ENCODE assay signal across 9 cellular contexts in the genomic region with DNA sequence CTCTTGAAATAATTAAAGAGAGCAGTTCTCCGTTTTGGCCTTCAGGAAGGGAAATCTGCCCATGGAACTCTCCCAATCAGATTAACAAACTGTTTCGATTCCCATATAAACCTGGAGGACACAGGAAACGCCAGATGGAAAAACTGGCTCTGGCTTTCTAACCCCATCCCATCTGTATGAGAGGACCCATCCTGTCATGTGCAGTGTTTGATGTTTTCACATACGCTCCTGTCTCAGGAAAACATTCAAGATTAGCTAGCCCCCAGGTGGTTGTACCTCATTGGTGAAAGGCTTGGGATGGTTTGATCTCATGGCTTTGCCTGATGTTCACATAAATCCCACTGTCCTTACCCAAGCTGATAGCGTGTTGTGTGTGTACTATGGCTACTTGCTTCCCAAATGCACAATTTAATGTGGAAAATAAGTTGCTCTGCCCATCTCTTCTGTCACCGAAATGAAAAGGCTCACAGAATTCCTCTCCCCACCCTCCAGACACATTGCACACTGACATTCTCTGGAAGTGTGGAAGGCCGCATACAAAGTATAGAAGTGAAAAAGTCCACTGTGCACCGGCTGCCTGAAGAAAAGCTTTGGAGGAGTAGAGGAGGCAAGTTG. TPM values are rescaled to one million over a fixed set of nuclear protein-coding genes. Genes with fewer than 3 reads are reported as not detected.
DNase-seq lines count a peak whose midpoint lies in the region; ATAC-seq, FAIRE-seq and TF ChIP-seq lines count a peak whose summit lies in the region.
"Had no signal": no experiment of that assay in that cellular context is flagged by ENCODE, and none has a peak within 500 bp of the region (broad histone marks: within the 10 kb centered on the region; RNA-seq: fewer than 3 reads in every experiment).

No MANE protein-coding gene starts in this region.

- H3K4me1 Mint-ChIP-seq in MCF 10A (ENCODE audit: insufficient read depth, unreplicated experiment) = peaks cover 23% of the 10 kb centered on the region
- H3K4me1 Mint-ChIP-seq in natural killer cell treated with Interleukin-12 subunit alpha and Interleukin-12 subunit beta and Interleukin-15 and Interleukin-18, amount 100 ng/mL, for 72 hours (ENCODE audit: low read depth in 2 of 2) = peaks cover 13 to 16% of the 10 kb centered on the region in 2 donors

- H3K4me3 ChIP-seq in GM12865 (ENCODE audit: low read depth, low read length) (0 out of 2 replicates have a peak overlapping the region, but pooled peaks have one; percentile 94), MM.1S (ENCODE audit: low read length) (no peak overlapping the region)

- DNase-seq in GM12865 (ENCODE audit: low read depth) (peak; percentile 37), MM.1S (no peak), MCF 10A (ENCODE audit: unreplicated experiment) (peak; percentile 55), GDM1 (lab: John Stamatoyannopoulos, UW) (no peak), frontal cortex (ENCODE audit: low spot score in 2 of 2) (no peak), SW480 (ENCODE audit: low spot score) (no peak)
- DNase-seq in natural killer cell treated with Interleukin-12 subunit alpha and Interleukin-12 subunit beta and Interleukin-15 and Interleukin-18, amount 100 ng/mL, for 72 hours (ENCODE audit: low spot score) = no peak
- DNase-seq: SHP77 treated with DMSO at 0.1 percent for 48 hours had no signal

- H3K9me2 ChIP-seq in MM.1S (replicated peaks; ENCODE audit: insufficient read depth, low read length) = no peaks in the 10 kb centered on the region

- peak overlapping the region; percentile 36 for H3K4me3 Mint-ChIP-seq in MCF 10A (ENCODE audit: unreplicated experiment)
- no peak overlapping the region for H3K4me3 Mint-ChIP-seq in natural killer cell treated with Interleukin-12 subunit alpha and Interleukin-12 subunit beta and Interleukin-15 and Interleukin-18, amount 100 ng/mL, for 72 hours

- peaks cover 29% of the 10 kb centered on the region for H3K4me1 ChIP-seq in MM.1S (ENCODE audit: low read length)

- peaks cover 51% of the 10 kb centered on the region for H3F3A ChIP-seq in MM.1S (ENCODE audit: insufficient read depth, low read length)

- H3K4me2 ChIP-seq in MM.1S (ENCODE audit: low read depth, low read length) = no peak overlapping the region

- POLR2A ChIA-PET in MCF 10A (lab: Yijun Ruan, JAX) = interaction anchor here (0.7 to 7.1 kb wide), 28 partner anchors 14 to 358 kb away, joined by 3 to 94 read pairs (median 8); partner anchors contain the start of genes CEP95, DDX5, ERN1 and TEX2

- intact Hi-C loops in MCF 10A (cut with micrococcal nuclease) = no loop called here

- H4K20me1 ChIP-seq in MM.1S (ENCODE audit: insufficient read depth, low read length) = no peaks in the 10 kb centered on the region

- H3K27me3 ChIP-seq in MM.1S (replicated peaks; ENCODE audit: insufficient read depth, low read length) = no peaks in the 10 kb centered on the region

- FAIRE-seq in frontal cortex (lab: Jason Lieb, UNC) = no peak

- H3K9ac ChIP-seq in MM.1S (ENCODE audit: low read length) = no peak overlapping the region

- no peak overlapping the region for H3K27ac Mint-ChIP-seq in MCF 10A (ENCODE audit: low read depth, unreplicated experiment)
- H3K27ac Mint-ChIP-seq in natural killer cell treated with Interleukin-12 subunit alpha and Interleukin-12 subunit beta and Interleukin-15 and Interleukin-18, amount 100 ng/mL, for 72 hours = peak overlapping the region; percentile 26 to 45

- H3K36me3 Mint-ChIP-seq in MCF 10A (ENCODE audit: insufficient read depth, unreplicated experiment) = peaks cover 11% of the 10 kb centered on the region
- peaks cover 21% of the 10 kb centered on the region for H3K36me3 Mint-ChIP-seq in natural killer cell treated with Interleukin-12 subunit alpha and Interleukin-12 subunit beta and Interleukin-15 and Interleukin-18, amount 100 ng/mL, for 72 hours

- no peaks in the 10 kb centered on the region; the same call in 1 of the 2 replicates for H3K36me3 ChIP-seq in MM.1S (replicated peaks; ENCODE audit: insufficient read depth, low read length)

- peaks cover 12% of the 10 kb centered on the region for H3K79me2 ChIP-seq in MM.1S (ENCODE audit: low read length)

- TSS peak; percentile 41 for BruUV-seq in MCF 10A (replicated peaks; lab: Mats Ljungman, UMichigan)

- no peak for ATAC-seq in natural killer cell treated with Interleukin-12 subunit alpha and Interleukin-12 subunit beta and Interleukin-15 and Interleukin-18, amount 100 ng/mL, for 72 hours
- no peak for ATAC-seq in GM21367 (IDR thresholded peaks at IDR 0.05; ENCODE audit: unreplicated experiment)

- H3K9me3 Mint-ChIP-seq in MCF 10A (ENCODE audit: unreplicated experiment) = no peaks in the 10 kb centered on the region
- H3K9me3 Mint-ChIP-seq in natural killer cell treated with Interleukin-12 subunit alpha and Interleukin-12 subunit beta and Interleukin-15 and Interleukin-18, amount 100 ng/mL, for 72 hours = no peaks in the 10 kb centered on the region

- H3K27ac ChIP-seq in MM.1S (ENCODE audit: low read length) = peak overlapping the region; percentile 24; the same call in 1 of the 2 replicates

- H2AFZ ChIP-seq in MM.1S (ENCODE audit: low read length) = no peak overlapping the region

- H3K9me3 ChIP-seq in MM.1S (replicated peaks; ENCODE audit: insufficient read depth, low read length) = no peaks in the 10 kb centered on the region

- no peaks in the 10 kb centered on the region for H3K27me3 Mint-ChIP-seq in MCF 10A (ENCODE audit: insufficient read depth, unreplicated experiment)
- H3K27me3 Mint-ChIP-seq in natural killer cell treated with Interleukin-12 subunit alpha and Interleukin-12 subunit beta and Interleukin-15 and Interleukin-18, amount 100 ng/mL, for 72 hours = no peaks in the 10 kb centered on the region

- TF ChIP-seq CTCF in GM12865 (IDR thresholded peaks at IDR 0.05; ENCODE audit: insufficient read depth, low read depth, low read length, missing control alignments) (no peak), MM.1S (IDR thresholded peaks at IDR 0.05; ENCODE audit: low read length) (no peak), MCF 10A (IDR thresholded peaks at IDR 0.05; ENCODE audit: unreplicated experiment) (no peak)

- CTCF ChIA-PET in MCF 10A (lab: Yijun Ruan, JAX) = interaction anchor here (0.5 to 4.1 kb wide), 11 partner anchors 17 to 608 kb away, joined by 3 to 53 read pairs (median 5); partner anchors contain the start of gene CSHL1

RNA-seq across cellular contexts. Expression of gene ERN1, which starts 18.2 kb away (rescaled TPM):
- total RNA-seq in MCF 10A (2022) = 79.5 and 87.0 TPM in 2 replicates
- 100 to 1,000 TPM; 131 TPM for total RNA-seq in natural killer cell treated with Interleukin-12 subunit alpha and Interleukin-12 subunit beta and Interleukin-15 and Interleukin-18, amount 100 ng/mL, for 72 hours
- total RNA-seq in frontal cortex = 3.7 TPM

Comparison
In these comparisons a context has a peak if more than half of its experiments do, and no peak if none do; other contexts are left out.
1. DNase-seq: peak in GM12865 (single experiment) and MCF 10A (single experiment); none in MM.1S (single experiment), natural killer cell treated with Interleukin-12 subunit alpha and Interleukin-12 subunit beta and Interleukin-15 and Interleukin-18, amount 100 ng/mL, for 72 hours (single experiment), GDM1 (single experiment), frontal cortex (0 of 2) and SW480 (single experiment).
2. RNA of gene ERN1, which starts 18.2 kb away (total RNA-seq): 131 TPM in natural killer cell treated with Interleukin-12 subunit alpha and Interleukin-12 subunit beta and Interleukin-15 and Interleukin-18, amount 100 ng/mL, for 72 hours and 79.5 to 87.0 TPM in MCF 10A; 3.7 TPM in frontal cortex (single experiment); every median in the first group is over 10 times any median in the second.